8 cellular contexts compared by ENCODE assay signal in genomic region chrX:130376077-130376476, GRCh38. TPM values are rescaled to one million over a fixed set of nuclear protein-coding genes. Genes with fewer than 3 reads are reported as not detected.
"Had no signal": no experiment of that assay in that cellular context is flagged by ENCODE, and none has a peak within 500 bp of the region (broad histone marks: within the 10 kb centered on the region; RNA-seq: fewer than 3 reads in every experiment).

No MANE protein-coding gene starts in this region.

- DNase-seq: GDM1, GF-D8 had no signal

- ATAC-seq: GM12878 had no signal

- FAIRE-seq: G401.6, GM12878, GM12891, GM18507, GM19239 had no signal

- H3K4me3 ChIP-seq: GM12878 had no signal

RNA-seq across cellular contexts. Expression of gene GPR119, which starts 9.4 kb away (rescaled TPM):
- total RNA-seq: G401, GM12878 had no signal
- polyA plus RNA-seq: GM12878 had no signal
